ENCODE assay signal across 8 cellular contexts in genomic region chr6:159789377-159790148, GRCh38. TPM values are rescaled to one million over a fixed set of nuclear protein-coding genes. Genes with fewer than 3 reads are reported as not detected.
DNase-seq lines count a peak whose midpoint lies in the region; ATAC-seq and TF ChIP-seq lines count a peak whose summit lies in the region.

TSS of gene TCP1 (minus strand) at chr6:159789602. CDS start at chr6:159789468, 134 bp downstream.

- H3K36me3 ChIP-seq in neural progenitor cell = peaks cover 57% of the 10 kb centered on the region

- H3K36me3 Mint-ChIP-seq in neural progenitor cell = peaks cover 38% of the 10 kb centered on the region

- H3K4me1 ChIP-seq in foreskin keratinocyte = peaks cover 8% of the 10 kb centered on the region
- peaks cover 22% of the 10 kb centered on the region for H3K4me1 ChIP-seq in neural progenitor cell

- ATAC-seq in foreskin keratinocyte = peak; percentile 83

- peak within 1 kb of the TSS; percentile 70 for H3K27ac ChIP-seq in foreskin keratinocyte
- H3K27ac ChIP-seq in neural progenitor cell = peak within 1 kb of the TSS; percentile 76

- H3K79me2 ChIP-seq in neural progenitor cell (ENCODE audit: low read depth) = peaks cover 91% of the 10 kb centered on the region

- H3K9ac ChIP-seq in neural progenitor cell = peak within 1 kb of the TSS; percentile 97

- peak within 1 kb of the TSS; percentile 98 for H3K27ac Mint-ChIP-seq in neural progenitor cell

- H3K4me2 ChIP-seq in neural progenitor cell = peak within 1 kb of the TSS; percentile 99

- no peaks in the 10 kb centered on the region for H3K9me3 Mint-ChIP-seq in neural progenitor cell

- peak; percentile 98 for DNase-seq in GF-D8 (lab: John Stamatoyannopoulos, UW)
- peak; percentile 97 for DNase-seq in HEK293T (ENCODE audit: extremely low spot score)
- DNase-seq in MV-4-11 (lab: John Stamatoyannopoulos, UW) = peak; percentile 100
- peak; percentile 99 for DNase-seq in SK-MEL-5 (ENCODE audit: low read depth, low spot score)
- DNase-seq in activated naive CD4-positive, alpha-beta T cell treated with Interleukin-2 at 50 U/mL for 16 hours = peak; percentile 100
- peak; percentile 98 to 99 for DNase-seq in foreskin keratinocyte
- DNase-seq in neural progenitor cell (ENCODE audit: low spot score) = peak; percentile 100
- DNase-seq in stromal cell of bone marrow (ENCODE audit: low read depth) = peak; percentile 100

- TF ChIP-seq CTCF in foreskin keratinocyte (conservative IDR thresholded peaks at IDR 0.05) (no peak), neural progenitor cell (IDR thresholded peaks at IDR 0.05) (no peak)

- peak within 1 kb of the TSS; percentile 97 for H3K4me3 Mint-ChIP-seq in neural progenitor cell

- POLR2A ChIA-PET in HEK293T (lab: Yijun Ruan, JAX) = interaction anchor here (0.5 to 5.2 kb wide), 36 partner anchors 9 to 790 kb away, joined by 3 to 97 read pairs (median 5); partner anchors contain the start of genes ACAT2, PNLDC1, RSPH3 and WTAP

- H3K9me3 ChIP-seq in neural progenitor cell (ENCODE audit: low read depth) = no peaks in the 10 kb centered on the region

- no peaks in the 10 kb centered on the region for H3K27me3 ChIP-seq in foreskin keratinocyte
- H3K27me3 ChIP-seq in neural progenitor cell = no peaks in the 10 kb centered on the region

- H2AFZ ChIP-seq in neural progenitor cell (replicated peaks) = peak within 1 kb of the TSS; percentile 83

- peaks cover 50% of the 10 kb centered on the region for H4K20me1 ChIP-seq in neural progenitor cell (ENCODE audit: low read depth)

- H3F3A ChIP-seq in neural progenitor cell (ENCODE audit: low read depth) = peaks cover 13% of the 10 kb centered on the region

- H3K4me3 ChIP-seq in neural progenitor cell = peak within 1 kb of the TSS; percentile 99

- H3K4me1 Mint-ChIP-seq in neural progenitor cell = peaks cover 35% of the 10 kb centered on the region

- H3K27me3 Mint-ChIP-seq in neural progenitor cell (ENCODE audit: insufficient read depth, low read depth) = no peaks in the 10 kb centered on the region

- CTCF ChIA-PET in HEK293T (lab: Yijun Ruan, JAX) = no interaction called here

- in situ Hi-C loops in SK-MEL-5 (cut with HindIII; ENCODE audit: low pct_unique_long_range_greater_than_20kb, low sequenced_read_pairs) = no loop called here

TF ChIP-seq in HEK293T, 16 proteins besides CTCF, POLR2A, EP300 and RAD21:
- TF ChIP-seq L3MBTL2 (conservative IDR thresholded peaks at IDR 0.05) (peak; percentile 86), FOXK2 (IDR thresholded peaks at IDR 0.05) (peak; percentile 71; the same call in 1 of the 2 replicates), FOXA1 (IDR thresholded peaks at IDR 0.05) (no peak), NFRKB (IDR thresholded peaks at IDR 0.05) (no peak), HDGF (IDR thresholded peaks at IDR 0.05; ENCODE audit: borderline replicate concordance) (no peak), ELF4 (IDR thresholded peaks at IDR 0.05) (peak; percentile 75)
TF ChIP-seq in HEK293T: peak in this region for 3.

RNA-seq across cellular contexts. Expression of gene TCP1, which starts in this region (rescaled TPM):
- total RNA-seq in SK-MEL-5 (2014; rRNA removed; shearing (Covaris generic)) = 223 and 229 TPM in 2 replicates
- polyA plus RNA-seq in SK-MEL-5 (2015; cell fraction: cytosol; rRNA removed) = 133 and 138 TPM in 2 replicates
- polyA plus RNA-seq in SK-MEL-5 (2015; cell fraction: nucleus; rRNA removed) = 236 and 265 TPM in 2 replicates
- total RNA-seq in foreskin keratinocyte (245 and 272 TPM in 2 replicates), neural progenitor cell (ENCODE audit: low replicate concordance) (264 and 334 TPM in 2 replicates)
- polyA plus RNA-seq in foreskin keratinocyte = 203 and 242 TPM in 2 replicates

Comparison
In these comparisons a context has a peak if more than half of its experiments do, and no peak if none do; other contexts are left out.
1. Peak in every context shown above with its lines: DNase-seq, ATAC-seq, H3K4me3 ChIP-seq and H3K27ac ChIP-seq.